In genomic region chrX:27336466-27337091, GRCh38 we compare ENCODE assay signal across 9 cellular contexts.
DNase-seq lines count a peak whose midpoint lies in the region; ATAC-seq and TF ChIP-seq lines count a peak whose summit lies in the region.
"Had no signal": no experiment of that assay in that cellular context is flagged by ENCODE, and none has a peak within 500 bp of the region (broad histone marks: within the 10 kb centered on the region; RNA-seq: fewer than 3 reads in every experiment).

No MANE protein-coding gene starts in this region.

- no peaks in the 10 kb centered on the region for H3K27me3 Mint-ChIP-seq in brain
- H3K27me3 Mint-ChIP-seq: stimulated activated naive CD8-positive, alpha-beta T cell treated with anti-CD3 and anti-CD28 coated beads, Interleukin-15, Interleukin-2, amounts not matched to agents 100 ng/mL and 50 ng/mL, for 24 hours had no signal

- DNase-seq in Right ventricle myocardium superior (peak; percentile 28), Right ventricle myocardium inferior (ENCODE audit: missing footprints) (no peak), PC-9 (peak in 1 of 2 experiments; percentile 19), left lung (no peak), uterus (no peak)

- H3K4me2 ChIP-seq in PC-9: peak overlapping the region; percentile 46; the same call in 1 of the 2 replicates

- TF ChIP-seq CTCF in PC-9 (conservative IDR thresholded peaks at IDR 0.05): peak; percentile 87
- peak; percentile 59 to 79 for TF ChIP-seq CTCF in brain (conservative IDR thresholded peaks at IDR 0.05)
- TF ChIP-seq CTCF in left lung (IDR thresholded peaks at IDR 0.05): peak; percentile 52 to 67
- peak; percentile 12 to 39 (median 29) for TF ChIP-seq CTCF in uterus (IDR thresholded peaks at IDR 0.05)

- H3K27me3 ChIP-seq in PC-9 (ENCODE audit: insufficient read depth, low read depth) (no peaks in the 10 kb centered on the region), left lung (no peaks in the 10 kb centered on the region), uterus (peaks cover 0 to 5% of the 10 kb centered on the region in 2 donors)

- H3K36me3 ChIP-seq in PC-9 (ENCODE audit: low read depth) (no peaks in the 10 kb centered on the region), left lung (no peaks in the 10 kb centered on the region), uterus (no peaks in the 10 kb centered on the region)

- H2AFZ ChIP-seq in PC-9: no peak overlapping the region; the same call in 1 of the 2 replicates

- H3K27ac ChIP-seq in PC-9: no peak overlapping the region
- H3K27ac ChIP-seq in left lung: no peak overlapping the region
- no peak overlapping the region for H3K27ac ChIP-seq in uterus

- no peak overlapping the region; the same call in 1 of the 2 replicates for H3K4me3 ChIP-seq in PC-9
- no peak overlapping the region for H3K4me3 ChIP-seq in left lung
- no peak overlapping the region for H3K4me3 ChIP-seq in uterus

- H3K9me3 Mint-ChIP-seq in brain: no peaks in the 10 kb centered on the region
- H3K9me3 Mint-ChIP-seq: stimulated activated naive CD8-positive, alpha-beta T cell treated with anti-CD3 and anti-CD28 coated beads, Interleukin-15, Interleukin-2, amounts not matched to agents 100 ng/mL and 50 ng/mL, for 24 hours had no signal

- POLR2A ChIA-PET in PC-9 (lab: Charles Lee; ENCODE audit: unreplicated experiment): no interaction called here

- H3K4me3 Mint-ChIP-seq in brain: no peak overlapping the region
- H3K4me3 Mint-ChIP-seq: stimulated activated naive CD8-positive, alpha-beta T cell treated with anti-CD3 and anti-CD28 coated beads, Interleukin-15, Interleukin-2, amounts not matched to agents 100 ng/mL and 50 ng/mL, for 24 hours had no signal

- H3K4me1 Mint-ChIP-seq in brain: no peaks in the 10 kb centered on the region

- ATAC-seq in Right ventricle myocardium superior (ENCODE audit: poor library complexity) (no peak), Right ventricle myocardium inferior (no peak), HG03342 (IDR thresholded peaks at IDR 0.05; ENCODE audit: unreplicated experiment) (peak; percentile 76), left lung (peak; percentile 49), GM19023 (IDR thresholded peaks at IDR 0.05; ENCODE audit: unreplicated experiment) (no peak)

- TF ChIP-seq POLR2A in uterus (IDR thresholded peaks at IDR 0.05): no peak

- H4K20me1 ChIP-seq in PC-9 (ENCODE audit: insufficient read depth): no peaks in the 10 kb centered on the region

- H3K9me2 ChIP-seq in PC-9 (ENCODE audit: insufficient read depth): no peaks in the 10 kb centered on the region

- H3K9me3 ChIP-seq in PC-9 (ENCODE audit: insufficient read depth, low read depth) (no peaks in the 10 kb centered on the region), left lung (no peaks in the 10 kb centered on the region), uterus (no peaks in the 10 kb centered on the region)

- intact Hi-C loops in Right ventricle myocardium superior (cut with DNase I) (no loop called here), Right ventricle myocardium inferior (cut with DNase I) (no loop called here), PC-9 (cut with micrococcal nuclease; ENCODE audit: unreplicated experiment) (loop anchor here (2.0 kb wide), 1 partner anchor 554 kb away; no protein-coding TSS in a partner anchor), left lung (cut with DNase I) (no loop called here), uterus (cut with DNase I; ENCODE audit: low total_unique reads) (no loop called here)

- H3K27ac Mint-ChIP-seq in brain: no peak overlapping the region
- H3K27ac Mint-ChIP-seq: stimulated activated naive CD8-positive, alpha-beta T cell treated with anti-CD3 and anti-CD28 coated beads, Interleukin-15, Interleukin-2, amounts not matched to agents 100 ng/mL and 50 ng/mL, for 24 hours had no signal

- H3K79me2 ChIP-seq in PC-9 (ENCODE audit: low read depth): no peaks in the 10 kb centered on the region

- no peaks in the 10 kb centered on the region for H3K4me1 ChIP-seq in PC-9 (replicated peaks; ENCODE audit: insufficient read depth)
- no peaks in the 10 kb centered on the region for H3K4me1 ChIP-seq in left lung
- H3K4me1 ChIP-seq in uterus: no peaks in the 10 kb centered on the region

- CTCF ChIA-PET in PC-9 (lab: Charles Lee): no interaction called here

- no peaks in the 10 kb centered on the region for H3K36me3 Mint-ChIP-seq in brain

- H3F3A ChIP-seq in PC-9 (ENCODE audit: insufficient read depth, low read depth): no peaks in the 10 kb centered on the region

- no TSS peak for BruUV-seq in PC-9 (replicated peaks; lab: Mats Ljungman, UMichigan)

Comparison
In these comparisons a context has a peak if more than half of its experiments do, and no peak if none do; other contexts are left out.
1. ATAC-seq: peak in HG03342 (single experiment) and left lung (single experiment); none in Right ventricle myocardium superior (single experiment), Right ventricle myocardium inferior (single experiment) and GM19023 (single experiment).
2. CTCF ChIP-seq: peak in every context shown above with its lines; median percentile 87 in PC-9; 69 in brain; 60 in left lung; 29 in uterus.